Comparison of ENCODE assay signal across 12 cellular contexts in genomic region chr2:81324046-81324445, GRCh38.
DNase-seq lines count a peak whose midpoint lies in the region; ATAC-seq and TF ChIP-seq lines count a peak whose summit lies in the region.
"Had no signal": no experiment of that assay in that cellular context is flagged by ENCODE, and none has a peak within 500 bp of the region (broad histone marks: within the 10 kb centered on the region; RNA-seq: fewer than 3 reads in every experiment).

No MANE protein-coding gene starts in this region.

- no peak for ATAC-seq in HG03460 (IDR thresholded peaks at IDR 0.05; ENCODE audit: unreplicated experiment)

- WGBS in endodermal cell (ENCODE audit: insufficient coverage in 1 of 2, insufficient read length in 1 of 2), 2 experiments = 50 to 100% methylated on average over 1 to 3 of the region's 3 CpGs
- WGBS in lower leg skin, 2 donors = 60 to 61% methylated on average over 3 of the region's 3 CpGs

- no peak for TF ChIP-seq POLR2A in lower leg skin (IDR thresholded peaks at IDR 0.05)

- H3K9ac ChIP-seq in endodermal cell (ENCODE audit: extremely low read depth, low read length, poor library complexity, severe bottlenecking) = no peak overlapping the region

- H3K27me3 ChIP-seq in endodermal cell (ENCODE audit: control insufficient read depth, insufficient read depth, low read length, poor library complexity, severe bottlenecking) = no peaks in the 10 kb centered on the region

- H3K36me3 ChIP-seq in endodermal cell (ENCODE audit: control insufficient read depth, insufficient read depth, low read length) = no peaks in the 10 kb centered on the region

- H3K9me3 Mint-ChIP-seq in endodermal cell = peaks cover 13% of the 10 kb centered on the region

- H3K4me3 ChIP-seq in endodermal cell (ENCODE audit: low read length) = no peak overlapping the region
- H3K4me3 ChIP-seq in lower leg skin (ENCODE audit: low read depth, poor library complexity, severe bottlenecking) = no peak overlapping the region

- TF ChIP-seq CTCF in endodermal cell (conservative IDR thresholded peaks at IDR 0.05) (peak; percentile 82), lower leg skin (IDR thresholded peaks at IDR 0.05) (no peak)

- no peaks in the 10 kb centered on the region for H3K27me3 Mint-ChIP-seq in endodermal cell (ENCODE audit: insufficient read depth)
- H3K27me3 Mint-ChIP-seq: activated T-cell treated with anti-CD3 and anti-CD28 coated beads, Interleukin-2, amount 50 U/mL, for 24 hours; memory B cell had no signal

- H3K27ac Mint-ChIP-seq in endodermal cell = no peak overlapping the region
- H3K27ac Mint-ChIP-seq: activated T-cell treated with anti-CD3 and anti-CD28 coated beads, Interleukin-2, amount 50 U/mL, for 24 hours; memory B cell had no signal

- H3K4me3 Mint-ChIP-seq in endodermal cell = no peak overlapping the region
- H3K4me3 Mint-ChIP-seq: activated T-cell treated with anti-CD3 and anti-CD28 coated beads, Interleukin-2, amount 50 U/mL, for 24 hours; memory B cell had no signal

- H3K27ac ChIP-seq in endodermal cell (ENCODE audit: low read depth, low read length) = no peak overlapping the region

- intact Hi-C loops in lower leg skin (cut with DNase I; ENCODE audit: low total_unique reads) = no loop called here

- peaks cover 6% of the 10 kb centered on the region for H3K36me3 Mint-ChIP-seq in endodermal cell (ENCODE audit: low read depth)
- H3K36me3 Mint-ChIP-seq: memory B cell had no signal

- H3K4me1 ChIP-seq in endodermal cell (ENCODE audit: control insufficient read depth, insufficient read depth, low read length) = no peaks in the 10 kb centered on the region

- peaks cover 11% of the 10 kb centered on the region for H3K9me3 ChIP-seq in endodermal cell (ENCODE audit: control insufficient read depth, low read length)

- DNase-seq in A172 (ENCODE audit: low spot score) (peak; percentile 54), H4 (ENCODE audit: low spot score) (peak; percentile 33), NCI-H526 treated with DMSO at 0.1 percent for 48 hours (lab: John Stamatoyannopoulos, UW) (peak; percentile 1), endodermal cell (peak; percentile 72), COLO668 (lab: John Stamatoyannopoulos, UW; ENCODE audit: unreplicated experiment) (no peak), lower leg skin (ENCODE audit: low spot score in 2 of 2) (no peak), NCI-H2196 treated with DMSO at 0.1 percent for 48 hours (lab: John Stamatoyannopoulos, UW; ENCODE audit: unreplicated experiment) (no peak)
- DNase-seq: activated T-cell treated with anti-CD3 and anti-CD28 coated beads, Interleukin-2, amount 50 U/mL, for 24 hours; C1 segment of cervical spinal cord; effector CD8-positive, alpha-beta T cell had no signal

- peaks cover 1% of the 10 kb centered on the region for H3K4me1 Mint-ChIP-seq in endodermal cell
- H3K4me1 Mint-ChIP-seq: memory B cell had no signal

Comparison
In these comparisons a context has a peak if more than half of its experiments do, and no peak if none do; other contexts are left out.
1. DNase-seq: peak in A172 (single experiment), H4 (single experiment), NCI-H526 treated with DMSO at 0.1 percent for 48 hours (single experiment) and endodermal cell (single experiment); none in COLO668 (single experiment), lower leg skin (0 of 2) and NCI-H2196 treated with DMSO at 0.1 percent for 48 hours (single experiment).